ENCODE assay signal across 8 cellular contexts in genomic region chr7:30596043-30596641, GRCh38. TPM values are rescaled to one million over a fixed set of nuclear protein-coding genes. Genes with fewer than 3 reads are reported as not detected.
DNase-seq lines count a peak whose midpoint lies in the region; ATAC-seq, FAIRE-seq and TF ChIP-seq lines count a peak whose summit lies in the region.

No MANE protein-coding gene starts in this region.

- TF ChIP-seq POLR2A in GM19099 (IDR thresholded peaks at IDR 0.05; ENCODE audit: extremely low read depth, insufficient read length, low read depth) (peak; percentile 12), vagina (IDR thresholded peaks at IDR 0.05) (no peak)

- H3K18ac ChIP-seq in mesenchymal stem cell (ENCODE audit: low read depth in 1 of 2, low read length in 2 of 2): peak overlapping the region; percentile 51 to 54

- POLR2A ChIA-PET in Panc1 (lab: Charles Lee): no interaction called here

- TF ChIP-seq CTCF in CD14-positive monocyte (IDR thresholded peaks at IDR 0.05): no peak
- no peak for TF ChIP-seq CTCF in Panc1 (IDR thresholded peaks at IDR 0.05)
- TF ChIP-seq CTCF in vagina (IDR thresholded peaks at IDR 0.05): no peak

- peak overlapping the region in 4 of 7 donors; percentile 99 to 100 (median 100) for H3K27ac Mint-ChIP-seq in CD14-positive monocyte
- H3K27ac Mint-ChIP-seq in central memory CD8-positive, alpha-beta T cell (ENCODE audit: low read depth): peak overlapping the region; percentile 100

- peaks cover 29% of the 10 kb centered on the region for H3K36me3 ChIP-seq in Panc1 (ENCODE audit: control insufficient read depth, insufficient read depth, low read length)
- peaks cover 0 to 29% of the 10 kb centered on the region in 2 experiments for H3K36me3 ChIP-seq in mesenchymal stem cell (ENCODE audit: control insufficient read depth in 1 of 2, insufficient read depth in 2 of 2, low read depth in 1 of 2, low read length in 2 of 2)
- peaks cover 0 to 14% of the 10 kb centered on the region in 2 donors for H3K36me3 ChIP-seq in vagina

- H3K9me3 ChIP-seq in Panc1 (ENCODE audit: control insufficient read depth, insufficient read depth, low read depth, low read length) (no peaks in the 10 kb centered on the region), mesenchymal stem cell (ENCODE audit: control insufficient read depth, low read length) (no peaks in the 10 kb centered on the region), vagina (no peaks in the 10 kb centered on the region)

- no peak overlapping the region for H4K8ac ChIP-seq in mesenchymal stem cell (ENCODE audit: low read length)

- H3K27ac ChIP-seq in Panc1 (ENCODE audit: low read length) (peak overlapping the region; percentile 99), mesenchymal stem cell (ENCODE audit: low read length, poor library complexity, severe bottlenecking) (peak overlapping the region; percentile 81), vagina (peak overlapping the region; percentile 93)

- BruUV-seq in Panc1 (replicated peaks; lab: Mats Ljungman, UMichigan): no TSS peak

- 1% methylated on average over 11 of the region's 14 CpGs for WGBS in mesenchymal stem cell

- H2BK120ac ChIP-seq in mesenchymal stem cell (ENCODE audit: low read depth, low read length): no peak overlapping the region

- no peak overlapping the region for H3K23ac ChIP-seq in mesenchymal stem cell (ENCODE audit: low read length in 2 of 2)

- intact Hi-C loops in CD14-positive monocyte (cut with micrococcal nuclease) (loop anchor here in 1 of 2 donors (10.0 kb wide), 1 partner anchor 1899 kb away; the partner anchor contains the start of genes AVL9 and LSM5), Panc1 (cut with micrococcal nuclease; ENCODE audit: unreplicated experiment) (no loop called here), vagina (cut with DNase I) (no loop called here)

- no peak overlapping the region for H2BK15ac ChIP-seq in mesenchymal stem cell (ENCODE audit: low read depth, poor library complexity, severe bottlenecking)

- CTCF ChIA-PET in Panc1 (lab: Charles Lee): no interaction called here

- in situ Hi-C loops in Panc1 (cut with HindIII; ENCODE audit: low pct_unique_long_range_greater_than_20kb, low sequenced_read_pairs): no loop called here

- peaks cover 6% of the 10 kb centered on the region for H3K79me1 ChIP-seq in mesenchymal stem cell (replicated peaks; ENCODE audit: low read length, poor library complexity, severe bottlenecking)

- H3K4ac ChIP-seq in mesenchymal stem cell (ENCODE audit: low read depth in 1 of 2, low read length in 2 of 2): no peak overlapping the region

- ATAC-seq in Panc1 (no peak), GM21381 (IDR thresholded peaks at IDR 0.05; ENCODE audit: unreplicated experiment) (no peak)
- ATAC-seq in central memory CD8-positive, alpha-beta T cell (replicated peaks; ENCODE audit: extremely low read depth, poor library complexity, severe bottlenecking): no peak

- H3K4me1 Mint-ChIP-seq in CD14-positive monocyte: peaks cover 40% of the 10 kb centered on the region
- peaks cover 54% of the 10 kb centered on the region for H3K4me1 Mint-ChIP-seq in central memory CD8-positive, alpha-beta T cell

- peak overlapping the region; percentile 99 to 100 for H3K4me3 Mint-ChIP-seq in CD14-positive monocyte
- H3K4me3 Mint-ChIP-seq in central memory CD8-positive, alpha-beta T cell: peak overlapping the region; percentile 99

- H3K4me1 ChIP-seq in Panc1 (ENCODE audit: control insufficient read depth, insufficient read depth, low read length) (peaks cover 19% of the 10 kb centered on the region), mesenchymal stem cell (ENCODE audit: control insufficient read depth, insufficient read depth, low read depth, low read length) (peaks cover 4% of the 10 kb centered on the region), vagina (peaks cover 22% of the 10 kb centered on the region)

- H2AFZ ChIP-seq in mesenchymal stem cell (ENCODE audit: low read depth, low read length): no peak overlapping the region

- no peak for FAIRE-seq in frontal cortex (lab: Jason Lieb, UNC)

- no peak overlapping the region for H3K14ac ChIP-seq in mesenchymal stem cell (ENCODE audit: low read length in 2 of 2)

- H3K36me3 Mint-ChIP-seq in CD14-positive monocyte: peaks cover 24 to 27% of the 10 kb centered on the region in 2 donors
- H3K36me3 Mint-ChIP-seq in central memory CD8-positive, alpha-beta T cell (ENCODE audit: insufficient read depth): peaks cover 37% of the 10 kb centered on the region

- no peak overlapping the region for H2AK5ac ChIP-seq in mesenchymal stem cell (ENCODE audit: low read length, severe bottlenecking)

- no peaks in the 10 kb centered on the region for H3K27me3 ChIP-seq in Panc1 (ENCODE audit: control insufficient read depth, insufficient read depth, low read length)
- H3K27me3 ChIP-seq in mesenchymal stem cell (ENCODE audit: control insufficient read depth in 1 of 2, insufficient read depth in 1 of 2, low read length in 2 of 2): no peaks in the 10 kb centered on the region
- no peaks in the 10 kb centered on the region for H3K27me3 ChIP-seq in vagina

- H3K27me3 Mint-ChIP-seq in CD14-positive monocyte (ENCODE audit: low read depth in 3 of 3): no peaks in the 10 kb centered on the region
- no peaks in the 10 kb centered on the region for H3K27me3 Mint-ChIP-seq in central memory CD8-positive, alpha-beta T cell

- H3K9ac ChIP-seq in mesenchymal stem cell (ENCODE audit: low read length): peak overlapping the region; percentile 99

- peak overlapping the region; percentile 72 to 100 for H3K4me3 ChIP-seq in Panc1 (ENCODE audit: low read depth in 2 of 2, low read length in 2 of 2)
- H3K4me3 ChIP-seq in mesenchymal stem cell (ENCODE audit: insufficient read depth in 1 of 2, low read depth in 1 of 2, low read length in 2 of 2): peak overlapping the region; percentile 20 to 98
- peak overlapping the region; percentile 80 to 81 for H3K4me3 ChIP-seq in vagina

- no peak overlapping the region for H4K91ac ChIP-seq in mesenchymal stem cell (ENCODE audit: low read length)

- H3K4me2 ChIP-seq in mesenchymal stem cell (ENCODE audit: low read length, poor library complexity, severe bottlenecking): peak overlapping the region; percentile 48

- H2BK12ac ChIP-seq in mesenchymal stem cell (ENCODE audit: low read length in 2 of 2): no peak overlapping the region

- DNase-seq in CD14-positive monocyte (ENCODE audit: low spot score) (no peak), Panc1 (ENCODE audit: low read depth, low spot score) (peak; percentile 32), mesenchymal stem cell (peak; percentile 54), vagina (ENCODE audit: extremely low spot score in 2 of 2) (no peak), frontal cortex (ENCODE audit: low spot score in 2 of 2) (no peak)
- no peak for DNase-seq in central memory CD8-positive, alpha-beta T cell (ENCODE audit: low spot score in 2 of 2)

- H3K9me3 Mint-ChIP-seq in CD14-positive monocyte: no peaks in the 10 kb centered on the region
- H3K9me3 Mint-ChIP-seq in central memory CD8-positive, alpha-beta T cell: no peaks in the 10 kb centered on the region

- no peak overlapping the region for H2BK5ac ChIP-seq in mesenchymal stem cell (ENCODE audit: low read depth, low read length, poor library complexity, severe bottlenecking)

RNA-seq across cellular contexts. Expression of gene GARS1, which starts 1.5 kb away (rescaled TPM):
- 10 to 100 TPM; 46.0 to 48.6 TPM for polyA plus RNA-seq in CD14-positive monocyte
- total RNA-seq in Panc1 (2021; ENCODE audit: unreplicated experiment): 271 TPM
- 435 TPM for polyA plus RNA-seq in Panc1 (2012; ENCODE audit: insufficient read length)
- polyA plus RNA-seq in mesenchymal stem cell (2013, experiment 1 of 2): 351 TPM
- 352 TPM for polyA plus RNA-seq in mesenchymal stem cell (2013, experiment 2 of 2)
- total RNA-seq in vagina: 83.7 TPM
- 56.3 TPM for total RNA-seq in frontal cortex

Comparison
In these comparisons a context has a peak if more than half of its experiments do, and no peak if none do; other contexts are left out.
1. DNase-seq: peak in Panc1 (single experiment) and mesenchymal stem cell (single experiment); none in CD14-positive monocyte (single experiment), central memory CD8-positive, alpha-beta T cell (0 of 2), vagina (0 of 2) and frontal cortex (0 of 2).
2. Peak in every context shown above with its lines, with median percentiles within 50 percentile points of each other: H3K27ac ChIP-seq and H3K4me3 ChIP-seq.